Comparison of ENCODE assay signal across 8 cellular contexts in the genomic region with DNA sequence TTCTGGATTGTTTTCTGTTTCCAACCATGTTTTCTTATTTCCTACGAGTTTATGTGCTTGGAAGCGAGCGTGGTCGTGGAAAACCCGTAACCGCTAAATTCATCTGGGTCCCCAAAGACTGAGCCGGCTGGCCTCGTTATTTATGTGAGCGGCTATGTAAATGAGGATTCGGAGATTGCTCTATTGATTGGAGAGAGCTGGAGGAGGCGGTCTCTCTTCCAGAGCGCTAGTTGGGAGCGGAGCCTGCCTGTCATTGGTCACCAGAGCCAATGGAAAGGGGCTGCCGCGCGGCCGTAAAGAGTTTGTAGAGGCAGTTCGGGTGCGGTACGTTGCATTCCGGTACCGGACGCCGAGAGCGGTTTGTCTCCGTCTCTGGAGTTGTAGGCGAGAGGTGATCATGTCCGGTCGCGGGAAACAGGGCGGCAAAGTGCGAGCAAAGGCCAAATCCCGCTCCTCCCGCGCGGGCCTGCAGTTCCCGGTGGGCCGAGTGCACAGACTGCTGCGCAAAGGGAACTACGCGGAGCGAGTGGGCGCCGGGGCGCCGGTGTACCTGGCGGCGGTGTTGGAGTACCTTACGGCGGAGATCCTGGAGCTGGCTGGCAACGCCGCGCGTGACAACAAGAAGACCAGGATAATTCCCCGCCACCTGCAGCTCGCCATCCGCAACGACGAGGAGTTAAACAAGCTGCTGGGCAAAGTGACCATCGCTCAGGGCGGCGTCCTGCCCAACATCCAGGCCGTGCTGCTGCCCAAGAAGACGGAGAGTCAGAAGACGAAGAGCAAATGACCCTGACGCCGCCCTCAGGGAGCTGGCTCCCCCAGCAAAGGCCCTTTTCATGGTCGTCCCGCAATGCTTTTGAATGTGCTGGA. TPM values are rescaled to one million over a fixed set of nuclear protein-coding genes. Genes with fewer than 3 reads are reported as not detected.
DNase-seq lines count a peak whose midpoint lies in the region; ATAC-seq and TF ChIP-seq lines count a peak whose summit lies in the region.

No MANE protein-coding gene starts in this region.

- DNase-seq in NCI-H82 treated with DMSO at 0.1 percent for 48 hours (lab: John Stamatoyannopoulos, UW; ENCODE audit: unreplicated experiment) (peak; percentile 8), activated T-cell treated with anti-CD3 and anti-CD28 coated beads for 1 hour (ENCODE audit: low read depth) (peak; percentile 76), epidermal melanocyte (ENCODE audit: insufficient read length, low spot score) (peak; percentile 86), mesothelial cell of epicardium (ENCODE audit: low spot score in 2 of 2, unreplicated experiment in 2 of 2) (peak; percentile 83 to 90), NCI-H187 (lab: John Stamatoyannopoulos, UW) (no peak)
- DNase-seq in stimulated activated CD8-positive, alpha-beta memory T cell treated with anti-CD3 and anti-CD28 coated beads, Interleukin-15, amount 100 ng/mL, for 24 hours (ENCODE audit: low read depth), result peak; percentile 54

- H3K27ac Mint-ChIP-seq in mesothelial cell of epicardium, result peak overlapping the region; percentile 98

- peak; percentile 8 for TF ChIP-seq CTCF in mesothelial cell of epicardium (IDR thresholded peaks at IDR 0.05; ENCODE audit: unreplicated experiment)

- H3K36me3 Mint-ChIP-seq in mesothelial cell of epicardium, result no peaks in the 10 kb centered on the region

- no peaks in the 10 kb centered on the region for H3K27me3 Mint-ChIP-seq in mesothelial cell of epicardium (ENCODE audit: low read depth)

- ATAC-seq in GM18505 (IDR thresholded peaks at IDR 0.05; ENCODE audit: unreplicated experiment) (peak; percentile 54), HG02885 (IDR thresholded peaks at IDR 0.05; ENCODE audit: poor library complexity, unreplicated experiment) (peak; percentile 61)

- peak; percentile 90 for TF ChIP-seq POLR2A in GM18505 (IDR thresholded peaks at IDR 0.05; ENCODE audit: borderline replicate concordance, extremely low read depth, insufficient read depth, insufficient read length)

- peaks cover 46% of the 10 kb centered on the region for H3K4me1 Mint-ChIP-seq in mesothelial cell of epicardium

- H3K4me3 Mint-ChIP-seq in mesothelial cell of epicardium, result peak overlapping the region; percentile 96

- no peaks in the 10 kb centered on the region for H3K9me3 Mint-ChIP-seq in mesothelial cell of epicardium

RNA-seq across cellular contexts. Expression of a gene that starts 29.0 kb away (rescaled TPM):
- total RNA-seq in mesothelial cell of epicardium, result 72.8 to 81.5 TPM (median 77.0 TPM) in 3 replicates

RNA-seq across cellular contexts. Expression of a gene that starts 29.2 kb away (rescaled TPM):
- 1.3 to 1.7 TPM (median 1.4 TPM) in 3 replicates for total RNA-seq in mesothelial cell of epicardium

RNA-seq across cellular contexts. Expression of a gene that starts 39.7 kb away (rescaled TPM):
- 1.4 to 1.5 TPM (median 1.5 TPM) in 3 replicates for total RNA-seq in mesothelial cell of epicardium

Comparison
In these comparisons a context has a peak if more than half of its experiments do, and no peak if none do; other contexts are left out.
1. DNase-seq: peak in NCI-H82 treated with DMSO at 0.1 percent for 48 hours (single experiment), activated T-cell treated with anti-CD3 and anti-CD28 coated beads for 1 hour (single experiment), epidermal melanocyte (single experiment), mesothelial cell of epicardium (2 of 2) and stimulated activated CD8-positive, alpha-beta memory T cell treated with anti-CD3 and anti-CD28 coated beads, Interleukin-15, amount 100 ng/mL, for 24 hours (single experiment); none in NCI-H187 (0 of 2).